Comparison of ENCODE assay signal across 14 cellular contexts in the genomic region with DNA sequence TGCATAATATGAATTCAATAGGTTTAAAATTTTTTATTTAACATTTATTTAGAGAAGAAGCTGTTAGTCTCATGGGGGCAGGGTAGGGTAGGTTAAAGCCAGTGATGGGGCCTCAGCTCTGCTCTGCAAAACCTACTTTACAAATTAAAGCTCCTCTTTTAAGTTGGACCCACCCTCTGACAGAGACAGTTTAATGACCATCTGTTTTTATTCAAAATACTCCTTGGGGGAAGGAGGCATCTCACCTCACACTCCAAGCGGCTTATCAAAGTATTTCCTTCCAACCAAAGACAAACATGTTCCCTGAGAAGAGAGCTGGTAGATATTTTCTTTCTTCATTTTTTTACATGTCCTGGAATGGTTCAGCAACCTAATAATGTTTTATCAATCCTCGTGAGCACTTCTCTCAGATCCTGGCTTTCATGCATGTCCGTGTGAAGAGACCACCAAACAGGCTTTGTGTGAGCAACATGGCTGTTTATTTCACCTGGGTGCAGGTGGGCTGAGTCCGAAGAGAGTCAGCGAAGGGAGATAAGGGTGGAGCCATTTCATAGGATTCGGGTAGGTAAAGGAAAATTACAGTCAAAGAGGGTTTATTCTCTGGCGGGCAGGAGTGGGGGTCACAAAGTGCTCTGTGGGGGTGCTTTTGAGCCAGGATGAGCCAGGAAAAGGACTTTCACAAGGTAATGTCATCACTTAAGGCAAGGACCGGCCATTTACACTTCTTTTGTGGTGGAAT.
A peak's percentile ranks its signal among the peaks of the same experiment; 100 is the strongest.
DNase-seq lines count a peak whose midpoint lies in the region; TF ChIP-seq lines count a peak whose summit lies in the region.
"Had no signal": no experiment of that assay in that cellular context is flagged by ENCODE, and none has a peak within 500 bp of the region (broad histone marks: within the 10 kb centered on the region; RNA-seq: fewer than 3 reads in every experiment).

No MANE protein-coding gene starts in this region.

- H3K79me2 ChIP-seq in OCI-LY7 (ENCODE audit: insufficient read depth, low read depth, low read length): no peaks in the 10 kb centered on the region

- H3K9me2 ChIP-seq in OCI-LY7 (ENCODE audit: insufficient read depth, low read length): 0 out of 2 replicates have a peak, but pooled peaks cover 4% of the 10 kb centered on the region

- H4K20me1 ChIP-seq in OCI-LY7 (ENCODE audit: insufficient read depth, low read length): no peaks in the 10 kb centered on the region

- H3K9me3 ChIP-seq in HUES6 (ENCODE audit: control insufficient read depth, insufficient read depth, low read depth, low read length) (peaks cover 7% of the 10 kb centered on the region; the same call in 1 of the 2 replicates), endodermal cell (ENCODE audit: control insufficient read depth, low read length) (peaks cover under 1% of the 10 kb centered on the region), iPS-18c (ENCODE audit: control insufficient read depth, insufficient read depth, low read length) (peaks cover 2% of the 10 kb centered on the region), OCI-LY7 (ENCODE audit: low read length) (no peaks in the 10 kb centered on the region)

- peak overlapping the region; percentile 81 for H3K27ac Mint-ChIP-seq in endodermal cell
- H3K27ac Mint-ChIP-seq: HFFc6 had no signal

- H3K36me3 ChIP-seq in HUES6 (ENCODE audit: control insufficient read depth, insufficient read depth, low read length) (peaks cover 3% of the 10 kb centered on the region; the same call in 1 of the 2 replicates), endodermal cell (ENCODE audit: control insufficient read depth, insufficient read depth, low read length) (no peaks in the 10 kb centered on the region), OCI-LY7 (ENCODE audit: insufficient read depth, low read length) (no peaks in the 10 kb centered on the region)

- H3K4me2 ChIP-seq in OCI-LY7 (ENCODE audit: low read length): no peak overlapping the region

- 54 to 55% methylated on average over 4 to 7 of the region's 8 CpGs for WGBS in endodermal cell (ENCODE audit: insufficient coverage in 1 of 2, insufficient read length in 1 of 2), 2 experiments

- H3K4me3 ChIP-seq in HUES6 (ENCODE audit: low read depth, low read length): peak overlapping the region; percentile 54
- no peak overlapping the region for H3K4me3 ChIP-seq in endodermal cell (ENCODE audit: low read length)
- H3K4me3 ChIP-seq in iPS-18c (ENCODE audit: insufficient read depth, low read depth, low read length): 0 out of 2 replicates have a peak overlapping the region, but pooled peaks have one; percentile 28
- H3K4me3 ChIP-seq in OCI-LY7 (ENCODE audit: low read depth, low read length, poor library complexity, severe bottlenecking): no peak overlapping the region

- peaks cover 9% of the 10 kb centered on the region for H3K36me3 Mint-ChIP-seq in endodermal cell (ENCODE audit: low read depth)

- H3K27ac ChIP-seq in HUES6 (ENCODE audit: low read depth, low read length) (peak overlapping the region; percentile 96), endodermal cell (ENCODE audit: low read depth, low read length) (no peak overlapping the region), OCI-LY7 (ENCODE audit: low read depth, low read length, poor library complexity, severe bottlenecking) (no peak overlapping the region)

- intact Hi-C loops in OCI-LY7 (cut with micrococcal nuclease; ENCODE audit: unreplicated experiment): no loop called here

- DNase-seq in endodermal cell (peak; percentile 64), GM19238 (ENCODE audit: insufficient read length, low spot score) (no peak), OCI-LY7 (ENCODE audit: low spot score) (no peak), NCI-H446 (lab: John Stamatoyannopoulos, UW) (no peak)
- DNase-seq in activated effector memory CD4-positive, alpha-beta T cell treated with Interleukin-2 at 50 U/mL for 16 hours: no peak
- DNase-seq: COR-L47, EL, HFFc6, NCI-H1048, NCI-H526, OCI-M1, SIG-M5 had no signal

- POLR2A ChIA-PET in OCI-LY7 (lab: Charles Lee): no interaction called here

- no peak overlapping the region for H2AFZ ChIP-seq in OCI-LY7 (ENCODE audit: low read length)

- no peaks in the 10 kb centered on the region for H3K27me3 ChIP-seq in HUES6 (ENCODE audit: control insufficient read depth, insufficient read depth, low read length)
- H3K27me3 ChIP-seq in endodermal cell (ENCODE audit: control insufficient read depth, insufficient read depth, low read length, poor library complexity, severe bottlenecking): no peaks in the 10 kb centered on the region

- peaks cover 18% of the 10 kb centered on the region for H3K4me1 Mint-ChIP-seq in endodermal cell

- peaks cover 37% of the 10 kb centered on the region for H3K4me1 ChIP-seq in HUES6 (ENCODE audit: control insufficient read depth, insufficient read depth, low read length)
- H3K4me1 ChIP-seq in endodermal cell (ENCODE audit: control insufficient read depth, insufficient read depth, low read length): no peaks in the 10 kb centered on the region
- no peaks in the 10 kb centered on the region for H3K4me1 ChIP-seq in OCI-LY7 (ENCODE audit: insufficient read depth, low read length, poor library complexity, severe bottlenecking)

- peaks cover 21% of the 10 kb centered on the region for H3K9me3 Mint-ChIP-seq in endodermal cell
- H3K9me3 Mint-ChIP-seq: HFFc6 had no signal

- H3K9ac ChIP-seq in HUES6 (ENCODE audit: low read length) (peak overlapping the region; percentile 88), endodermal cell (ENCODE audit: extremely low read depth, low read length, poor library complexity, severe bottlenecking) (no peak overlapping the region)

- TF ChIP-seq CTCF in endodermal cell (conservative IDR thresholded peaks at IDR 0.05): no peak
- TF ChIP-seq CTCF in OCI-LY7 (conservative IDR thresholded peaks at IDR 0.05; ENCODE audit: low read length): no peak

- CTCF ChIA-PET in OCI-LY7 (lab: Charles Lee; ENCODE audit: unreplicated experiment): no interaction called here

- H3K27me3 Mint-ChIP-seq in endodermal cell (ENCODE audit: insufficient read depth): no peaks in the 10 kb centered on the region

- BruUV-seq in OCI-LY7 (replicated peaks; lab: Mats Ljungman, UMichigan): no TSS peak

- H3K4me3 Mint-ChIP-seq in endodermal cell: no peak overlapping the region
- H3K4me3 Mint-ChIP-seq: HFFc6 had no signal

Comparison
In these comparisons a context has a peak if more than half of its experiments do, and no peak if none do; other contexts are left out.
1. H3K4me3 ChIP-seq: peak in HUES6 (single experiment) and iPS-18c (single experiment); none in endodermal cell (single experiment) and OCI-LY7 (single experiment).